8 cellular contexts compared by ENCODE assay signal in genomic region chr17:3754458-3755334, GRCh38. TPM values are rescaled to one million over a fixed set of nuclear protein-coding genes. Genes with fewer than 3 reads are reported as not detected.
DNase-seq lines count a peak whose midpoint lies in the region; ATAC-seq and TF ChIP-seq lines count a peak whose summit lies in the region.

No MANE protein-coding gene starts in this region.

- H3K27me3 ChIP-seq in gastroesophageal sphincter, result peaks cover 58% of the 10 kb centered on the region

- peak overlapping the region; percentile 23 for H3K4me3 ChIP-seq in retinal pigment epithelial cell (ENCODE audit: low read length)
- no peak overlapping the region for H3K4me3 ChIP-seq in gastroesophageal sphincter

- ATAC-seq in Right ventricle myocardium superior (ENCODE audit: poor library complexity) (peak; percentile 65), HG03460 (IDR thresholded peaks at IDR 0.05; ENCODE audit: unreplicated experiment) (no peak), HG02763 (IDR thresholded peaks at IDR 0.05; ENCODE audit: unreplicated experiment) (no peak), gastroesophageal sphincter (no peak)

- TF ChIP-seq POLR2A in gastroesophageal sphincter (IDR thresholded peaks at IDR 0.05), result no peak

- peak; percentile 96 for DNase-seq in ELF-1 (ENCODE audit: low read depth, low spot score)
- DNase-seq in NCI-H2081 treated with DMSO at 0.1 percent for 48 hours (lab: John Stamatoyannopoulos, UW), result peak; percentile 66
- DNase-seq in activated T-cell treated with anti-CD3 and anti-CD28 coated beads for 24 hours (ENCODE audit: low read depth), result peak; percentile 58
- peak; percentile 57 for DNase-seq in Right ventricle myocardium superior
- DNase-seq in retinal pigment epithelial cell (ENCODE audit: low read depth), result no peak

- H3K36me3 ChIP-seq in gastroesophageal sphincter, result no peaks in the 10 kb centered on the region

- H3K9me3 ChIP-seq in gastroesophageal sphincter, result peaks cover 0 to 9% (median 0%) of the 10 kb centered on the region in 3 donors

- H3K27ac ChIP-seq in gastroesophageal sphincter, result no peak overlapping the region

- no peak for TF ChIP-seq CTCF in retinal pigment epithelial cell (conservative IDR thresholded peaks at IDR 0.05; ENCODE audit: low read depth, low read length)
- TF ChIP-seq CTCF in gastroesophageal sphincter (IDR thresholded peaks at IDR 0.05), result no peak

- peaks cover 0 to 11% (median 3%) of the 10 kb centered on the region in 3 donors for H3K4me1 ChIP-seq in gastroesophageal sphincter

- no peak for TF ChIP-seq EP300 in gastroesophageal sphincter (IDR thresholded peaks at IDR 0.05)

- intact Hi-C loops in Right ventricle myocardium superior (cut with DNase I), result no loop called here

- WGBS in gastroesophageal sphincter (ENCODE audit: low coverage in 1 of 2), 2 donors, result 15% methylated on average over 8 of the region's 56 CpGs; no CpG with 5 or more reads in 1 of the 2 donors

RNA-seq across cellular contexts. Expression of gene HASPIN, which starts 31.0 kb away (rescaled TPM):
- total RNA-seq in Right ventricle myocardium superior (0.13 TPM), gastroesophageal sphincter (under 1 TPM in 2 of 4 donors, not detected in 2; 0.13 to 0.15 TPM)

RNA-seq across cellular contexts. Expression of gene ITGAE, which starts 46.3 kb away (rescaled TPM):
- 14.8 TPM for total RNA-seq in Right ventricle myocardium superior
- 10 to 100 TPM; 20.3 to 35.2 (median 21.7) TPM for total RNA-seq in gastroesophageal sphincter

RNA-seq across cellular contexts. Expression of gene P2RX5, which starts 58.7 kb away (rescaled TPM):
- total RNA-seq in Right ventricle myocardium superior (13.0 TPM), gastroesophageal sphincter (1 to 10 TPM in 1 of 4 donors, under 1 TPM in 1, not detected in 2; 0.96 to 2.0 TPM)
